Comparison of ENCODE assay signal across 19 cellular contexts in the genomic region with DNA sequence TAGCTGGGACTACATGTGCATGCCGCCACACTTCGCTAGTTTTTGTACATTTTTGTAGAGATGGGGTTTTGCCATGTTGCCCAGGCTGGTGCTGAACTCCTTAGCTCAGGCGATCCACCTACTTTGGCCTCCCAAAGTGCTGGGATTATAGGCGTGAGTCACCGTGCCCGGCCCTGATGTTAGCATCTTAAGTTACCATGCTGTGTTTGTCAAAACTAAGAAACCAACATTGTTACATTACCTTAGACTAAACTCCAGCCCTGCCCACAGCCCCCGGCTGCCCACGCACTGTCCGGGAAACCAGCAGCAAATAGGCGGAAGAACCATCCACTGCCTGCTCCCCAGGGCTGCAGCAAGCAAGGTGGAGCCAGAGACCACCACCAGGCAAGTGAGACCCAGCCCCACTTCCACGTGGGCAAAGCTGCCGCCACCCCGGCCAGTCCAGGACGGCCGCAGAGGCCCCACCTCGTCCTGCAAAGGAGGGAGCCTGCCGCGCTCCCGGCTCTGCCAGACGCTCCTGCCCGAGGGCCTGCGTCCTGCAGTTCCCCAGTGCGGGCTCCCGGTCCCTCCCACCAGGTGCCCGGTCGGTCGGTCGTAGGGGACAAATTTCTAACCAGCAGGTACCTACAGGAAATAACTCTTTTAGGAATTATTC. TPM values are rescaled to one million over a fixed set of nuclear protein-coding genes. Genes with fewer than 3 reads are reported as not detected.
DNase-seq lines count a peak whose midpoint lies in the region; ATAC-seq and TF ChIP-seq lines count a peak whose summit lies in the region.
"Had no signal": no experiment of that assay in that cellular context is flagged by ENCODE, and none has a peak within 500 bp of the region (broad histone marks: within the 10 kb centered on the region; RNA-seq: fewer than 3 reads in every experiment).

No MANE protein-coding gene starts in this region.

- H3K27me3 ChIP-seq in RWPE2 (ENCODE audit: insufficient read depth, poor library complexity, severe bottlenecking), result no peaks in the 10 kb centered on the region

- peaks cover 13% of the 10 kb centered on the region for H3K4me1 ChIP-seq in RWPE2 (ENCODE audit: insufficient read depth, poor library complexity, severe bottlenecking)
- H3K4me1 ChIP-seq: HAP-1 had no signal

- H3K4me3 ChIP-seq in RWPE2 (ENCODE audit: severe bottlenecking), result no peak overlapping the region
- no peak overlapping the region for H3K4me3 ChIP-seq in lower leg skin (ENCODE audit: low read depth, poor library complexity, severe bottlenecking)
- H3K4me3 ChIP-seq: HAP-1 had no signal

- H3K36me3 ChIP-seq in RWPE2 (ENCODE audit: low read depth), result no peaks in the 10 kb centered on the region
- H3K36me3 ChIP-seq: HAP-1 had no signal

- no peak for ATAC-seq in Right ventricle myocardium inferior
- no peak for ATAC-seq in Right ventricle myocardium superior (ENCODE audit: poor library complexity)
- ATAC-seq in RWPE2 (ENCODE audit: low read depth), result peak; percentile 43; the same call in 2 of the 3 replicates
- ATAC-seq in esophagus mucosa, result peak; percentile 79
- ATAC-seq in stimulated activated memory B cell treated with anti-CD40 and anti-IgM and Interleukin-4, amounts not matched to agents 10 μg/mL and 1 μg/mL and 100 μg/mL, for 72 hours, result no peak

- 83 to 85% methylated on average over 28 of the region's 28 CpGs for WGBS in lower leg skin, 2 donors

- peak overlapping the region; percentile 20 for H3K27ac ChIP-seq in RWPE2 (ENCODE audit: poor library complexity, severe bottlenecking)

- no peaks in the 10 kb centered on the region for H3K4me1 Mint-ChIP-seq in stimulated activated memory B cell treated with anti-CD40 and anti-IgM and Interleukin-4, amounts not matched to agents 10 μg/mL and 1 μg/mL and 100 μg/mL, for 72 hours

- DNase-seq in Right ventricle myocardium inferior (ENCODE audit: missing footprints) (peak; percentile 45), Right ventricle myocardium superior (no peak), RWPE2 (ENCODE audit: low spot score) (no peak), lower leg skin (ENCODE audit: low spot score in 2 of 2) (no peak), HEK293T (ENCODE audit: extremely low spot score) (no peak), HCEC 1CT (no peak)
- DNase-seq: C1 segment of cervical spinal cord, DND-41, KBM-7, NCI-H1048, NCI-H1436 treated with DMSO at 0.1 percent for 48 hours, NCI-H2029 treated with DMSO at 0.1 percent for 48 hours, NCI-H510A, NCI-H82, SHP77 treated with DMSO at 0.1 percent for 48 hours had no signal

- no peak overlapping the region for H3K27ac Mint-ChIP-seq in stimulated activated memory B cell treated with anti-CD40 and anti-IgM and Interleukin-4, amounts not matched to agents 10 μg/mL and 1 μg/mL and 100 μg/mL, for 72 hours

- no peak for TF ChIP-seq POLR2A in lower leg skin (IDR thresholded peaks at IDR 0.05)

- POLR2A ChIA-PET in HEK293T (lab: Yijun Ruan, JAX), result no interaction called here

- H3K9me3 ChIP-seq in RWPE2 (ENCODE audit: severe bottlenecking), result no peaks in the 10 kb centered on the region
- H3K9me3 ChIP-seq: HAP-1 had no signal

- H3K4me3 Mint-ChIP-seq in stimulated activated memory B cell treated with anti-CD40 and anti-IgM and Interleukin-4, amounts not matched to agents 10 μg/mL and 1 μg/mL and 100 μg/mL, for 72 hours, result no peak overlapping the region

- intact Hi-C loops in Right ventricle myocardium inferior (cut with DNase I) (no loop called here), Right ventricle myocardium superior (cut with DNase I) (no loop called here), lower leg skin (cut with DNase I; ENCODE audit: low total_unique reads) (no loop called here)

- no peak for TF ChIP-seq CTCF in RWPE2 (IDR thresholded peaks at IDR 0.05; ENCODE audit: poor library complexity, severe bottlenecking)
- no peak for TF ChIP-seq CTCF in lower leg skin (IDR thresholded peaks at IDR 0.05)

- CTCF ChIA-PET in HEK293T (lab: Yijun Ruan, JAX), result no interaction called here

- H3K27me3 Mint-ChIP-seq in stimulated activated memory B cell treated with anti-CD40 and anti-IgM and Interleukin-4, amounts not matched to agents 10 μg/mL and 1 μg/mL and 100 μg/mL, for 72 hours, result peaks cover 20% of the 10 kb centered on the region

- H3K36me3 Mint-ChIP-seq in stimulated activated memory B cell treated with anti-CD40 and anti-IgM and Interleukin-4, amounts not matched to agents 10 μg/mL and 1 μg/mL and 100 μg/mL, for 72 hours, result no peaks in the 10 kb centered on the region

- H3K9me3 Mint-ChIP-seq in stimulated activated memory B cell treated with anti-CD40 and anti-IgM and Interleukin-4, amounts not matched to agents 10 μg/mL and 1 μg/mL and 100 μg/mL, for 72 hours, result no peaks in the 10 kb centered on the region

TF ChIP-seq in HEK293T, 16 proteins besides CTCF, POLR2A, EP300 and RAD21:
- TF ChIP-seq, protein P1, sequence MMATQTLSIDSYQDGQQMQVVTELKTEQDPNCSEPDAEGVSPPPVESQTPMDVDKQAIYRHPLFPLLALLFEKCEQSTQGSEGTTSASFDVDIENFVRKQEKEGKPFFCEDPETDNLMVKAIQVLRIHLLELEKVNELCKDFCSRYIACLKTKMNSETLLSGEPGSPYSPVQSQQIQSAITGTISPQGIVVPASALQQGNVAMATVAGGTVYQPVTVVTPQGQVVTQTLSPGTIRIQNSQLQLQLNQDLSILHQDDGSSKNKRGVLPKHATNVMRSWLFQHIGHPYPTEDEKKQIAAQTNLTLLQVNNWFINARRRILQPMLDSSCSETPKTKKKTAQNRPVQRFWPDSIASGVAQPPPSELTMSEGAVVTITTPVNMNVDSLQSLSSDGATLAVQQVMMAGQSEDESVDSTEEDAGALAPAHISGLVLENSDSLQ (IDR thresholded peaks at IDR 0.05), result no peak
- TF ChIP-seq LEF1 (IDR thresholded peaks at IDR 0.05; ENCODE audit: borderline replicate concordance) (no peak), ARNT (IDR thresholded peaks at IDR 0.05) (no peak), FOXK2 (IDR thresholded peaks at IDR 0.05) (no peak), SUZ12 (IDR thresholded peaks at IDR 0.05) (no peak), TARDBP (IDR thresholded peaks at IDR 0.05) (no peak), HDGF (IDR thresholded peaks at IDR 0.05; ENCODE audit: borderline replicate concordance) (no peak), FOXM1 (IDR thresholded peaks at IDR 0.05; ENCODE audit: borderline replicate concordance) (no peak), ZNF384 (IDR thresholded peaks at IDR 0.05) (no peak), SP1 (IDR thresholded peaks at IDR 0.05) (no peak), L3MBTL2 (conservative IDR thresholded peaks at IDR 0.05) (no peak), CTBP1 (IDR thresholded peaks at IDR 0.05; ENCODE audit: borderline replicate concordance) (no peak), BHLHE40 (IDR thresholded peaks at IDR 0.05; ENCODE audit: borderline replicate concordance) (no peak), FOXA1 (IDR thresholded peaks at IDR 0.05) (no peak), NFRKB (IDR thresholded peaks at IDR 0.05) (no peak), ELF4 (IDR thresholded peaks at IDR 0.05) (no peak)
TF ChIP-seq in HEK293T: peak in this region for 0.

RNA-seq across cellular contexts. Expression of a gene that starts 35.7 kb away (rescaled TPM):
- 66.5 TPM for total RNA-seq in Right ventricle myocardium inferior
- total RNA-seq in Right ventricle myocardium superior, result 58.7 TPM
- 647 TPM for total RNA-seq in esophagus mucosa
- total RNA-seq in lower leg skin, result 100 to 1,000 TPM; 122 to 170 (median 130) TPM

RNA-seq across cellular contexts. Expression of a gene that starts 45.6 kb away (rescaled TPM):
- not detected for total RNA-seq in Right ventricle myocardium inferior
- not detected for total RNA-seq in Right ventricle myocardium superior
- not detected for total RNA-seq in esophagus mucosa
- not detected for total RNA-seq in lower leg skin
- total RNA-seq: A172 had no signal

Comparison
In these comparisons a context has a peak if more than half of its experiments do, and no peak if none do; other contexts are left out.
1. ATAC-seq: peak in RWPE2 (single experiment) and esophagus mucosa (single experiment); none in Right ventricle myocardium inferior (single experiment), Right ventricle myocardium superior (single experiment) and stimulated activated memory B cell treated with anti-CD40 and anti-IgM and Interleukin-4, amounts not matched to agents 10 μg/mL and 1 μg/mL and 100 μg/mL, for 72 hours (single experiment).